8 cellular contexts compared by ENCODE assay signal in the genomic region with DNA sequence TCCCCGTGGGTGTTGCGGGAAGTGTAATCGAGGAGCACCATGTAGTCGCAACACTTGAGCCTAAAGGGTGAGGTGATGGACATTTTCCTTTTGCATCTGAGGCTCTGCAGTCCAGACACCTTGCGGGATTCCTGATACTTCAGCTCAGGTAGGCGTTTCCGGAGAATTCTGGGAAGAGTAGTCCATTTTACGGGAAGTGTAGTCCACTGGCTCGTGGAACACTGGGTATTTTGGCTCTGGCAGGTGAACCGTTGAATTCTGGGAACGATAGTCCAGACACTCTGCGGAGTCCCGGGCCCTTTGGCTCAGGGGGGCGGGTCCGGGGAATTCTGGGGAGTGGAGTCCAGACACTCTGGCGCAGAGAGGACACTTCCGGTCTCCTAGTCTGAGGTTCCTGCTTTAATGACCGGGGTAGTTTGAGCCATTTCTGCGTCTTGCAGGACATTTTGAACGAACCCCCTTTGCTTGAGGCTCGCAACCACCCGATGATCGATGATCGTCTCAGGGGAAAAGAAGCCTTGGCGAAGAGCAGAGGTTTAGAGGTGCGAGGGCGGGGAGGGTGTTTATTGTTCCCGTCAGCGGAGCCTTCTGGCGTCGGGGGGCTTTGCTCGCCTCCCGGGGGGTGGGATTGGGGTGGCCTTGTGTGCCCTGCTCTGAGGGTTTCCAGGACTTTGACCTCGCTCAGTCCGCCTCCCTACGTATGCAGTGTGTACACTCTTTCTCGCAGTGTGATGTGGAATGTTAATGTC. TPM values are rescaled to one million over a fixed set of nuclear protein-coding genes. Genes with fewer than 3 reads are reported as not detected.
A peak's percentile ranks its signal among the peaks of the same experiment; 100 is the strongest.
DNase-seq lines count a peak whose midpoint lies in the region; ATAC-seq, FAIRE-seq and TF ChIP-seq lines count a peak whose summit lies in the region.

A gene (plus strand): TSS at position 383 of the 749 bp plus-strand sequence. CDS start 3,141 bp downstream, outside the sequence.

- no TSS peak for BruUV-seq in OCI-LY7 (replicated peaks; lab: Mats Ljungman, UMichigan)

- peak within 1 kb of the TSS; percentile 40 for H3K27ac Mint-ChIP-seq in CD4-positive, alpha-beta T cell

- H3K27me3 Mint-ChIP-seq in CD4-positive, alpha-beta T cell, result peaks cover 19% of the 10 kb centered on the region

- H3K4me2 ChIP-seq in OCI-LY7 (ENCODE audit: low read length), result no peak within 1 kb of the TSS

- no peak within 1 kb of the TSS for H3K27ac ChIP-seq in CD4-positive, alpha-beta T cell (ENCODE audit: low read depth, low read length)
- H3K27ac ChIP-seq in WERI-Rb-1 (peak within 1 kb of the TSS; percentile 72), OCI-LY7 (ENCODE audit: low read depth, low read length, poor library complexity, severe bottlenecking) (no peak within 1 kb of the TSS)

- no peaks in the 10 kb centered on the region for H3K27me3 ChIP-seq in CD4-positive, alpha-beta T cell (ENCODE audit: control insufficient read depth, insufficient read depth, low read length)
- H3K27me3 ChIP-seq in WERI-Rb-1 (ENCODE audit: insufficient read depth, low read depth, severe bottlenecking), result no peaks in the 10 kb centered on the region
- H3K27me3 ChIP-seq in bronchial epithelial cell (ENCODE audit: control insufficient read depth, insufficient read depth, low read length), result no peaks in the 10 kb centered on the region

- peaks cover 33% of the 10 kb centered on the region for H3K4me1 Mint-ChIP-seq in CD4-positive, alpha-beta T cell (ENCODE audit: low read depth)

- POLR2A ChIA-PET in CD4-positive, alpha-beta T cell (lab: Charles Lee), result interaction anchor here (1.3 kb wide), 1 partner anchor 253 kb away, joined by 4 read pairs; a partner anchor contains a TSS
- POLR2A ChIA-PET in OCI-LY7 (lab: Charles Lee), result no interaction called here

- H3K36me3 Mint-ChIP-seq in CD4-positive, alpha-beta T cell (ENCODE audit: low read depth), result peaks cover 59% of the 10 kb centered on the region

- peak within 1 kb of the TSS; percentile 81 for H3K4me3 ChIP-seq in WERI-Rb-1 (ENCODE audit: low read depth, low read length)
- peak within 1 kb of the TSS; percentile 56 for H3K4me3 ChIP-seq in bronchial epithelial cell (ENCODE audit: low read depth, low read length)
- peak within 1 kb of the TSS; percentile 84 for H3K4me3 ChIP-seq in iPS-11a (ENCODE audit: low read depth, low read length)
- peak within 1 kb of the TSS; percentile 96 for H3K4me3 ChIP-seq in retinal pigment epithelial cell (ENCODE audit: low read length)
- no peak within 1 kb of the TSS for H3K4me3 ChIP-seq in OCI-LY7 (ENCODE audit: low read depth, low read length, poor library complexity, severe bottlenecking)

- intact Hi-C loops in CD4-positive, alpha-beta T cell (cut with DNase I, micrococcal nuclease), result loop anchor here in 1 of 2 experiments (2.0 to 5.0 kb wide), 3 partner anchors 25 to 225 kb away; a partner anchor contains a TSS
- intact Hi-C loops in OCI-LY7 (cut with micrococcal nuclease; ENCODE audit: unreplicated experiment), result no loop called here

- DNase-seq in CD4-positive, alpha-beta T cell, result peak; percentile 30 to 70 (median 58)
- DNase-seq in H4 (ENCODE audit: low spot score) (peak; percentile 83), NCI-H2107 (lab: John Stamatoyannopoulos, UW) (peak; percentile 95), WERI-Rb-1 (peak; percentile 96), bronchial epithelial cell (ENCODE audit: low read depth) (peak; percentile 94), retinal pigment epithelial cell (ENCODE audit: low read depth) (peak; percentile 75), OCI-LY7 (ENCODE audit: low spot score) (no peak)

- TF ChIP-seq CTCF in CD4-positive, alpha-beta T cell (IDR thresholded peaks at IDR 0.05), result no peak
- TF ChIP-seq CTCF in WERI-Rb-1 (IDR thresholded peaks at IDR 0.05; ENCODE audit: low read depth, low read length), result no peak
- no peak for TF ChIP-seq CTCF in bronchial epithelial cell (IDR thresholded peaks at IDR 0.05; ENCODE audit: insufficient read depth, low read length, severe bottlenecking)
- TF ChIP-seq CTCF in retinal pigment epithelial cell (conservative IDR thresholded peaks at IDR 0.05; ENCODE audit: low read depth, low read length), result no peak
- no peak for TF ChIP-seq CTCF in OCI-LY7 (conservative IDR thresholded peaks at IDR 0.05; ENCODE audit: low read length)

- peaks cover 14% of the 10 kb centered on the region for H3K9me3 Mint-ChIP-seq in CD4-positive, alpha-beta T cell

- H3K9me2 ChIP-seq in OCI-LY7 (ENCODE audit: insufficient read depth, low read length), result no peaks in the 10 kb centered on the region

- CTCF ChIA-PET in CD4-positive, alpha-beta T cell (lab: Charles Lee), result no interaction called here
- CTCF ChIA-PET in OCI-LY7 (lab: Charles Lee; ENCODE audit: unreplicated experiment), result no interaction called here

- peak; percentile 95 for FAIRE-seq in bronchial epithelial cell (lab: Jason Lieb, UNC)

- H3K4me1 ChIP-seq in OCI-LY7 (ENCODE audit: insufficient read depth, low read length, poor library complexity, severe bottlenecking), result no peaks in the 10 kb centered on the region

- H3K79me2 ChIP-seq in OCI-LY7 (ENCODE audit: insufficient read depth, low read depth, low read length), result no peaks in the 10 kb centered on the region

- ATAC-seq in CD4-positive, alpha-beta T cell (ENCODE audit: poor library complexity), result peak; percentile 79

- H2AFZ ChIP-seq in OCI-LY7 (ENCODE audit: low read length), result no peak within 1 kb of the TSS

- H3K4me3 Mint-ChIP-seq in CD4-positive, alpha-beta T cell, result peak within 1 kb of the TSS; percentile 93

- no peaks in the 10 kb centered on the region for H3K9me3 ChIP-seq in CD4-positive, alpha-beta T cell (ENCODE audit: control insufficient read depth, low read length)
- no peaks in the 10 kb centered on the region for H3K9me3 ChIP-seq in WERI-Rb-1 (ENCODE audit: severe bottlenecking)
- no peaks in the 10 kb centered on the region for H3K9me3 ChIP-seq in OCI-LY7 (ENCODE audit: low read length)

- no peaks in the 10 kb centered on the region for H4K20me1 ChIP-seq in OCI-LY7 (ENCODE audit: insufficient read depth, low read length)

- H3K36me3 ChIP-seq in WERI-Rb-1, result peaks cover 12% of the 10 kb centered on the region
- no peaks in the 10 kb centered on the region for H3K36me3 ChIP-seq in bronchial epithelial cell (ENCODE audit: control insufficient read depth, insufficient read depth, low read length)
- H3K36me3 ChIP-seq in OCI-LY7 (ENCODE audit: insufficient read depth, low read length), result no peaks in the 10 kb centered on the region

RNA-seq across cellular contexts. Expression of the gene that starts here (rescaled TPM):
- total RNA-seq in CD4-positive, alpha-beta T cell, result 1 to 10 TPM in 1 of 2 experiments, under 1 TPM in 1; 0.67 to 1.1 TPM
- total RNA-seq in H4 (2014; rRNA removed; shearing (Covaris generic)), result 4.2 TPM in 2 replicates
- total RNA-seq in bronchial epithelial cell (5.8 and 6.1 TPM in 2 replicates), OCI-LY7 (2022) (not detected in 2 replicates)
- not detected in 2 replicates for total RNA-seq in OCI-LY7 (2014; rRNA removed; shearing (Covaris generic))
